In genomic region chr20:9342651-9343050, GRCh38 we compare ENCODE assay signal across 22 cellular contexts.
"Had no signal": no experiment of that assay in that cellular context is flagged by ENCODE, and none has a peak within 500 bp of the region (broad histone marks: within the 10 kb centered on the region; RNA-seq: fewer than 3 reads in every experiment).

No MANE protein-coding gene starts in this region.

- DNase-seq: islet precursor cell; left ventricle myocardium inferior; mesendoderm; naive B cell; natural killer cell; nephron progenitor cell; occipital lobe; psoas muscle; right lobe of liver; stimulated activated CD4-positive, alpha-beta T cell treated with anti-CD3 and anti-CD28 coated beads, Interleukin-12 subunit alpha, Interleukin-12 subunit beta, amount 100 ng/mL, for 4 hours; stimulated activated CD4-positive, alpha-beta T cell treated with anti-CD3 and anti-CD28 coated beads, Interleukin-15, amount 100 ng/mL, for 24 hours; stimulated activated CD4-positive, alpha-beta T cell treated with anti-CD3 and anti-CD28 coated beads, Interleukin-2, amount 100 ng/mL, for 24 hours; stimulated activated CD4-positive, alpha-beta T cell treated with anti-CD3 and anti-CD28 coated beads, Interleukin-4, amount 100 ng/mL, for 1 hour; stimulated activated naive B cell treated with anti-CD40 and anti-IgM and Interleukin-4, amounts not matched to agents 10 μg/mL and 1 μg/mL and 100 μg/mL, for 72 hours; tibial artery; upper lobe of right lung had no signal

- H3K4me3 ChIP-seq: hepatocyte, left ventricle myocardium inferior, lung, neural progenitor cell, psoas muscle, right lobe of liver, skin epidermis, suprapubic skin, thoracic aorta, tibial artery, upper lobe of right lung had no signal

- ATAC-seq: natural killer cell; psoas muscle; right lobe of liver; stimulated activated naive B cell treated with anti-CD40 and anti-IgM and Interleukin-4, amounts not matched to agents 10 μg/mL and 1 μg/mL and 100 μg/mL, for 72 hours; upper lobe of right lung had no signal
